In the genomic region with DNA sequence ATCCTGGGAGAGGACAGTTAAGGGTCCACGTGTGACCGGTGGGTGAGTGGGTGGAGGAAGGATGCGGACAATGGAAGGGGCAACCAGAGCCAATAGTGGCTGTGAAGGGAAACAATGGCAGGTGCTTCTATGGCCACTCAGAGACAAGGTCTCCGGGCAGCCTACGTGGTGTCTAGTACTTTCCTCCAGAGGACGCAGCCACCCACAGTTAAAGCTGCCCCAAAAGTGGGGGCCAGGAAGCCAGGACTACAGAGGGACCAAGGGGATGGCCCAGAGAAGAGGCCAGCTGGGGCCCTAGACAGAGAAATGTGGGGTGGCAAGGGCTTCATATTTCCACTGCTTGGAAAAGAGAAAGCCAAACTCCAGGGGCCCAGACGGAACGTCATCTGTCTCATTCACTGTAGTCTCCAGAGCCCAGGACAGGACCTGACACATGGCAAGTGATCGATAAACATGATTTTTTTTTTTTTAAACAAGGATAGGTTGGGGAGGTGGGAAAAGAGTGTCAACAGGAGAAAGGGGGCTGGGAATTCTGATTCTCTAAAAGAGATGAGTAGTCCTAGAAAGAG, we compare ENCODE assay signal across 8 cellular contexts. TPM values are rescaled to one million over a fixed set of nuclear protein-coding genes. Genes with fewer than 3 reads are reported as not detected.
DNase-seq lines count a peak whose midpoint lies in the region; ATAC-seq and TF ChIP-seq lines count a peak whose summit lies in the region.

No MANE protein-coding gene starts in this region.

- TF ChIP-seq CTCF in left ventricle myocardium inferior (IDR thresholded peaks at IDR 0.05; ENCODE audit: borderline replicate concordance) (no peak), choroid plexus epithelial cell (conservative IDR thresholded peaks at IDR 0.05; ENCODE audit: low read depth, low read length) (no peak)

- H3K9ac ChIP-seq in mucosa of rectum (ENCODE audit: low read depth in 1 of 2, low read length in 2 of 2): peak overlapping the region; percentile 78 to 95

- ATAC-seq in HG02588 (IDR thresholded peaks at IDR 0.05; ENCODE audit: unreplicated experiment): no peak
- no peak for ATAC-seq in GM19324 (IDR thresholded peaks at IDR 0.05; ENCODE audit: low FRiP score, unreplicated experiment)

- intact Hi-C loops in left ventricle myocardium inferior (cut with micrococcal nuclease): no loop called here
- intact Hi-C loops in cardiac septum (cut with DNase I): loop anchor here (2.0 kb wide), 1 partner anchor 310 kb away; no protein-coding TSS in a partner anchor

- H3K9me3 ChIP-seq in left ventricle myocardium inferior (replicated peaks) (no peaks in the 10 kb centered on the region), mucosa of rectum (ENCODE audit: control insufficient read depth in 2 of 2, low read length in 2 of 2) (no peaks in the 10 kb centered on the region)

- H3K4me3 ChIP-seq in left ventricle myocardium inferior (peak overlapping the region; percentile 75), choroid plexus epithelial cell (ENCODE audit: low read depth, low read length) (peak overlapping the region; percentile 94), mucosa of rectum (ENCODE audit: low read length in 2 of 2) (peak overlapping the region; percentile 33 to 89)

- no peak for DNase-seq in left ventricle myocardium inferior
- DNase-seq in cardiac septum (ENCODE audit: low spot score): no peak
- no peak for DNase-seq in choroid plexus epithelial cell (ENCODE audit: low read depth)
- DNase-seq in putamen (ENCODE audit: low spot score): no peak
- no peak for DNase-seq in stimulated activated CD4-positive, alpha-beta T cell treated with anti-CD3 and anti-CD28 coated beads, Interleukin-2, amount 100 ng/mL, for 24 hours

- peaks cover 33% of the 10 kb centered on the region for H3K36me3 ChIP-seq in left ventricle myocardium inferior
- H3K36me3 ChIP-seq in mucosa of rectum (ENCODE audit: control insufficient read depth in 2 of 2, insufficient read depth in 2 of 2, low read length in 2 of 2): peaks cover 23 to 28% of the 10 kb centered on the region in 2 donors

- H3K27me3 ChIP-seq in left ventricle myocardium inferior (ENCODE audit: low read depth): no peaks in the 10 kb centered on the region
- no peaks in the 10 kb centered on the region for H3K27me3 ChIP-seq in mucosa of rectum (ENCODE audit: control insufficient read depth in 2 of 2, insufficient read depth in 2 of 2, low read length in 2 of 2)

- H3K4me1 ChIP-seq in left ventricle myocardium inferior (peaks cover 69% of the 10 kb centered on the region), mucosa of rectum (ENCODE audit: control insufficient read depth in 2 of 2, insufficient read depth in 2 of 2, low read length in 2 of 2) (peaks cover 51 to 56% of the 10 kb centered on the region in 2 donors)

- H3K27ac ChIP-seq in left ventricle myocardium inferior (replicated peaks): peak overlapping the region; percentile 99
- peak overlapping the region; percentile 98 to 100 for H3K27ac ChIP-seq in mucosa of rectum (ENCODE audit: low read depth in 2 of 2, low read length in 2 of 2)

RNA-seq across cellular contexts. Expression of a gene that starts 0.9 kb away (rescaled TPM):
- 109 TPM for total RNA-seq in left ventricle myocardium inferior
- 47.8 TPM for total RNA-seq in cardiac septum

RNA-seq across cellular contexts. Expression of a gene that starts 9.7 kb away (rescaled TPM):
- total RNA-seq in left ventricle myocardium inferior: 59.6 TPM
- total RNA-seq in cardiac septum: 63.9 TPM

RNA-seq across cellular contexts. Expression of a gene that starts 23.1 kb away (rescaled TPM):
- total RNA-seq in left ventricle myocardium inferior: 7.9 TPM
- total RNA-seq in cardiac septum: 8.7 TPM

RNA-seq across cellular contexts. Expression of a gene that starts 29.2 kb away (rescaled TPM):
- not detected for total RNA-seq in left ventricle myocardium inferior
- 0.65 TPM for total RNA-seq in cardiac septum

RNA-seq across cellular contexts. Expression of a gene that starts 34.8 kb away (rescaled TPM):
- total RNA-seq in left ventricle myocardium inferior (not detected), cardiac septum (not detected)
